In genomic region chr18:37282386-37283037, GRCh38 we compare ENCODE assay signal across 13 cellular contexts.
DNase-seq lines count a peak whose midpoint lies in the region; ATAC-seq, FAIRE-seq and TF ChIP-seq lines count a peak whose summit lies in the region.
"Had no signal": no experiment of that assay in that cellular context is flagged by ENCODE, and none has a peak within 500 bp of the region (broad histone marks: within the 10 kb centered on the region; RNA-seq: fewer than 3 reads in every experiment).

No MANE protein-coding gene starts in this region.

- H3K9me2 ChIP-seq in DOHH2 (replicated peaks; ENCODE audit: control insufficient read depth, low read length), result no peaks in the 10 kb centered on the region

- CTCF ChIA-PET in GM12878 (lab: Yijun Ruan, JAX), result no interaction called here

- H3K56ac ChIP-seq in mesendoderm (ENCODE audit: low read length), result no peak overlapping the region

- no peaks in the 10 kb centered on the region for H3K36me3 ChIP-seq in DOHH2 (ENCODE audit: control insufficient read depth, low read length)
- H3K36me3 ChIP-seq in GM12878 (ENCODE audit: control insufficient read depth in 2 of 2, insufficient read depth in 2 of 2, low read length in 1 of 2), result no peaks in the 10 kb centered on the region
- H3K36me3 ChIP-seq in mesendoderm (ENCODE audit: control insufficient read depth, insufficient read depth, low read length), result no peaks in the 10 kb centered on the region
- H3K36me3 ChIP-seq: Peyer's patch, stomach had no signal

- H3K9me3 ChIP-seq in DOHH2 (ENCODE audit: control insufficient read depth, insufficient read depth, low read length) (no peaks in the 10 kb centered on the region), GM12878 (replicated peaks; ENCODE audit: control insufficient read depth, insufficient read depth, low read length) (no peaks in the 10 kb centered on the region)
- H3K9me3 ChIP-seq: Peyer's patch, stomach had no signal

- no TSS peak for BruUV-seq in GM12878 (replicated peaks; lab: Mats Ljungman, UMichigan)

- H4K5ac ChIP-seq in mesendoderm (ENCODE audit: low read length), result no peak overlapping the region

- no peak for FAIRE-seq in GM12878 (lab: Jason Lieb, UNC)

- TF ChIP-seq EP300 in GM12878 (IDR thresholded peaks at IDR 0.05; ENCODE audit: borderline replicate concordance in 1 of 2, control insufficient read depth in 1 of 2, low read depth in 2 of 2, low read length in 2 of 2), result no peak

- no peak for TF ChIP-seq RAD21 in GM12878 (IDR thresholded peaks at IDR 0.05; ENCODE audit: insufficient read depth, low read depth, low read length)

- intact Hi-C loops in GM12878 (cut with micrococcal nuclease; ENCODE audit: unreplicated experiment), result no loop called here

- no peak overlapping the region for H3K18ac ChIP-seq in mesendoderm (ENCODE audit: low read length)

- H2AK5ac ChIP-seq in mesendoderm (ENCODE audit: low read length), result no peak overlapping the region

- RAD21 ChIA-PET in GM12878 (lab: Charles Lee; ENCODE audit: unreplicated experiment), result no interaction called here

- 32% methylated on average over 5 of the region's 5 CpGs for WGBS in GM12878 (ENCODE audit: insufficient coverage, insufficient replicate concordance, low lambda C conversion rate, missing lambda C conversion rate)
- no CpG with 5 or more reads among the region's 5 CpGs for WGBS in mesendoderm (ENCODE audit: extremely low coverage, insufficient coverage, low lambda C conversion rate)

- H3K4me2 ChIP-seq in DOHH2 (ENCODE audit: low read length) (no peak overlapping the region), GM12878 (ENCODE audit: control insufficient read depth, insufficient read depth) (no peak overlapping the region), mesendoderm (ENCODE audit: low read length) (no peak overlapping the region)

- DNase-seq in HuH-7 (ENCODE audit: low spot score) (peak; percentile 20), GM12878 (ENCODE audit: low read depth, low spot score) (no peak), mesendoderm (peak; percentile 49), SW480 (ENCODE audit: low spot score) (no peak)
- no peak for DNase-seq in activated CD4-positive, alpha-beta T cell treated with anti-CD3 and anti-CD28 coated beads, Interleukin-2, amount 50 U/mL, for 48 hours
- DNase-seq: activated CD4-positive, CD25-positive, alpha-beta regulatory T cell treated with anti-CD3 and anti-CD28 coated beads, Interleukin-2, amount 50 U/mL, for 72 hours; activated naive CD8-positive, alpha-beta T cell treated with anti-CD3 and anti-CD28 coated beads for 36 hours; midbrain; Peyer's patch; stomach had no signal

- H4K8ac ChIP-seq in mesendoderm (ENCODE audit: low read depth, low read length), result no peak overlapping the region

- H2BK15ac ChIP-seq in mesendoderm (replicated peaks; ENCODE audit: low read depth), result no peak overlapping the region

- H3K4me1 ChIP-seq in DOHH2 (ENCODE audit: control insufficient read depth, low read length) (no peaks in the 10 kb centered on the region), GM12878 (ENCODE audit: control insufficient read depth, insufficient read depth, low read length) (no peaks in the 10 kb centered on the region), mesendoderm (ENCODE audit: control insufficient read depth, low read depth, low read length) (no peaks in the 10 kb centered on the region)
- H3K4me1 ChIP-seq: Peyer's patch, stomach had no signal

- H3K27me3 ChIP-seq in DOHH2 (ENCODE audit: control insufficient read depth, low read length), result no peaks in the 10 kb centered on the region
- H3K27me3 ChIP-seq in GM12878 (replicated peaks in 1 of 2; ENCODE audit: control insufficient read depth in 2 of 2, insufficient read depth in 2 of 2, low read length in 1 of 2), result no peaks in the 10 kb centered on the region
- no peaks in the 10 kb centered on the region for H3K27me3 ChIP-seq in mesendoderm (ENCODE audit: insufficient read depth, low read length, poor library complexity)
- H3K27me3 ChIP-seq: Peyer's patch had no signal

- H2BK120ac ChIP-seq in mesendoderm (ENCODE audit: low read depth, low read length), result no peak overlapping the region

- peak; percentile 40; the same call in 2 of the 3 replicates for ATAC-seq in GM12878
- ATAC-seq in HG03521 (IDR thresholded peaks at IDR 0.05; ENCODE audit: unreplicated experiment), result no peak
- no peak for ATAC-seq in GM19324 (IDR thresholded peaks at IDR 0.05; ENCODE audit: low FRiP score, unreplicated experiment)

- H3F3A ChIP-seq in DOHH2 (ENCODE audit: control insufficient read depth, insufficient read depth), result no peaks in the 10 kb centered on the region

- H4K20me1 ChIP-seq in DOHH2 (ENCODE audit: control insufficient read depth, insufficient read depth, low read depth, low read length) (no peaks in the 10 kb centered on the region), GM12878 (ENCODE audit: control insufficient read depth, insufficient read depth) (no peaks in the 10 kb centered on the region)

- H3K27ac ChIP-seq in DOHH2 (ENCODE audit: low read depth, low read length), result no peak overlapping the region
- no peak overlapping the region for H3K27ac ChIP-seq in GM12878 (ENCODE audit: control insufficient read depth, insufficient read depth)
- H3K27ac ChIP-seq in mesendoderm (ENCODE audit: low read depth, low read length), result no peak overlapping the region
- H3K27ac ChIP-seq: Peyer's patch, stomach had no signal

- no peaks in the 10 kb centered on the region for H3K79me1 ChIP-seq in mesendoderm (ENCODE audit: low read length)

- SMC1A ChIA-PET in GM12878 (lab: Charles Lee; ENCODE audit: uncharacterized antibody, unreplicated experiment), result no interaction called here

- no peak for TF ChIP-seq POLR2A in GM12878 (IDR thresholded peaks at IDR 0.05; ENCODE audit: low read depth, low read length)

- H2AFZ ChIP-seq in GM12878 (ENCODE audit: control insufficient read depth, low read depth, low read length), result no peak overlapping the region

- H3K23ac ChIP-seq in mesendoderm (ENCODE audit: low read length), result no peak overlapping the region

- H3K9ac ChIP-seq in GM12878 (ENCODE audit: control insufficient read depth, insufficient read depth, low read length), result no peak overlapping the region
- no peak overlapping the region for H3K9ac ChIP-seq in mesendoderm (ENCODE audit: low read length)

- no peak overlapping the region for H2BK5ac ChIP-seq in mesendoderm (ENCODE audit: low read length)

- H3K79me2 ChIP-seq in DOHH2 (ENCODE audit: control insufficient read depth, low read length), result no peaks in the 10 kb centered on the region
- H3K79me2 ChIP-seq in GM12878 (ENCODE audit: control insufficient read depth, insufficient read depth, low read length), result no peaks in the 10 kb centered on the region
- H3K79me2 ChIP-seq in mesendoderm (ENCODE audit: control insufficient read depth, insufficient read depth, low read length), result no peaks in the 10 kb centered on the region

- POLR2A ChIA-PET in GM12878 (lab: Charles Lee), result no interaction called here

- no peak overlapping the region for H3K4ac ChIP-seq in mesendoderm (ENCODE audit: low read depth, low read length)

- in situ Hi-C loops in GM12878 (cut with MboI), result no loop called here

- TF ChIP-seq CTCF in DOHH2 (IDR thresholded peaks at IDR 0.05; ENCODE audit: low read depth, low read length, poor library complexity, severe bottlenecking) (peak; percentile 62), GM12878 (IDR thresholded peaks at IDR 0.05 in 2 of 3, conservative IDR thresholded peaks at IDR 0.05 in 1 of 3; ENCODE audit: control insufficient read depth in 2 of 3, extremely low read depth in 1 of 3, insufficient read depth in 1 of 3, low read depth in 3 of 3, low read length in 3 of 3) (peak; percentile 23 to 45 (median 39); a peak in 4 of 6 replicates)

- H3K4me3 ChIP-seq in DOHH2 (ENCODE audit: low read length) (no peak overlapping the region), GM12878 (no peak overlapping the region), mesendoderm (ENCODE audit: low read length) (no peak overlapping the region)
- H3K4me3 ChIP-seq: Peyer's patch, stomach had no signal

TF ChIP-seq in GM12878, 131 proteins besides CTCF, POLR2A, EP300 and RAD21 (continues in another document):
- TF ChIP-seq SPI1 (IDR thresholded peaks at IDR 0.05; ENCODE audit: borderline replicate concordance, insufficient read depth, low read depth, low read length), result no peak
- TF ChIP-seq MYC (IDR thresholded peaks at IDR 0.05; ENCODE audit: insufficient read depth, insufficient read length, insufficient replicate concordance, low read length, severe bottlenecking), result no peak
- no peak for TF ChIP-seq TCF7 (IDR thresholded peaks at IDR 0.05; ENCODE audit: borderline replicate concordance)
- no peak for TF ChIP-seq IRF5 (IDR thresholded peaks at IDR 0.05; ENCODE audit: borderline replicate concordance)
- no peak for TF ChIP-seq MAX (IDR thresholded peaks at IDR 0.05; ENCODE audit: low read depth, low read length)
- TF ChIP-seq HSF1 (IDR thresholded peaks at IDR 0.05; ENCODE audit: low read depth, low read length), result no peak
- TF ChIP-seq HDGF (IDR thresholded peaks at IDR 0.05), result no peak

Comparison
In these comparisons a context has a peak if more than half of its experiments do, and no peak if none do; other contexts are left out.
1. DNase-seq: peak in HuH-7 (single experiment) and mesendoderm (single experiment); none in GM12878 (single experiment), SW480 (single experiment) and activated CD4-positive, alpha-beta T cell treated with anti-CD3 and anti-CD28 coated beads, Interleukin-2, amount 50 U/mL, for 48 hours (0 of 2).